In genomic region chr6:148857817-148858390, GRCh38 we compare ENCODE assay signal across 15 cellular contexts.
DNase-seq lines count a peak whose midpoint lies in the region; ATAC-seq and TF ChIP-seq lines count a peak whose summit lies in the region.
"Had no signal": no experiment of that assay in that cellular context is flagged by ENCODE, and none has a peak within 500 bp of the region (broad histone marks: within the 10 kb centered on the region; RNA-seq: fewer than 3 reads in every experiment).

No MANE protein-coding gene starts in this region.

- no peak overlapping the region for H3K4me3 Mint-ChIP-seq in stimulated activated memory B cell treated with anti-CD40 and anti-IgM and Interleukin-4, amounts not matched to agents 10 μg/mL and 1 μg/mL and 100 μg/mL, for 72 hours
- H3K4me3 Mint-ChIP-seq: endodermal cell had no signal

- ATAC-seq in RWPE2 (ENCODE audit: low read depth) (peak; percentile 74), HG03039 (IDR thresholded peaks at IDR 0.05; ENCODE audit: unreplicated experiment) (no peak)
- ATAC-seq in stimulated activated memory B cell treated with anti-CD40 and anti-IgM and Interleukin-4, amounts not matched to agents 10 μg/mL and 1 μg/mL and 100 μg/mL, for 72 hours, result no peak
- ATAC-seq: SK-N-SH treated with all-trans-retinoic acid at 6 μM for 48 hours had no signal

- peak; percentile 27 for DNase-seq in GM04504 (ENCODE audit: low read depth)
- no peak for DNase-seq in RWPE2 (ENCODE audit: low spot score)
- peak; percentile 96 for DNase-seq in fibroblast of villous mesenchyme (ENCODE audit: low read depth)
- DNase-seq in cerebellar cortex (ENCODE audit: low spot score), result no peak
- DNase-seq in GF-D8 (lab: John Stamatoyannopoulos, UW), result no peak
- DNase-seq: activated gamma-delta T cell treated with Interleukin-2 at 50 U/mL for 16 hours; Caco-2; endodermal cell; left ventricle myocardium inferior; stimulated activated naive CD4-positive, alpha-beta T cell treated with Interleukin-2 at 50 U/mL for 16 hours had no signal

- H3K4me1 Mint-ChIP-seq in stimulated activated memory B cell treated with anti-CD40 and anti-IgM and Interleukin-4, amounts not matched to agents 10 μg/mL and 1 μg/mL and 100 μg/mL, for 72 hours, result peaks cover 82% of the 10 kb centered on the region

- H3K4me3 ChIP-seq in RWPE2 (ENCODE audit: severe bottlenecking), result no peak overlapping the region
- no peak overlapping the region for H3K4me3 ChIP-seq in fibroblast of villous mesenchyme (ENCODE audit: low read depth, low read length)
- H3K4me3 ChIP-seq: HAP-1, left ventricle myocardium inferior, right atrium auricular region had no signal

- peaks cover 5% of the 10 kb centered on the region for H3K9me3 Mint-ChIP-seq in stimulated activated memory B cell treated with anti-CD40 and anti-IgM and Interleukin-4, amounts not matched to agents 10 μg/mL and 1 μg/mL and 100 μg/mL, for 72 hours

- TF ChIP-seq CTCF in RWPE2 (IDR thresholded peaks at IDR 0.05; ENCODE audit: poor library complexity, severe bottlenecking) (no peak), fibroblast of villous mesenchyme (IDR thresholded peaks at IDR 0.05; ENCODE audit: insufficient read depth, low read depth, low read length) (no peak)

- peaks cover 3% of the 10 kb centered on the region for H3K9me3 ChIP-seq in RWPE2 (ENCODE audit: severe bottlenecking)
- H3K9me3 ChIP-seq: Caco-2, HAP-1, left ventricle myocardium inferior, right atrium auricular region had no signal

- H3K36me3 ChIP-seq in RWPE2 (ENCODE audit: low read depth), result no peaks in the 10 kb centered on the region
- H3K36me3 ChIP-seq: HAP-1, left ventricle myocardium inferior, right atrium auricular region had no signal

- no peaks in the 10 kb centered on the region for H3K27me3 Mint-ChIP-seq in stimulated activated memory B cell treated with anti-CD40 and anti-IgM and Interleukin-4, amounts not matched to agents 10 μg/mL and 1 μg/mL and 100 μg/mL, for 72 hours

- peak overlapping the region; percentile 41 for H3K27ac Mint-ChIP-seq in stimulated activated memory B cell treated with anti-CD40 and anti-IgM and Interleukin-4, amounts not matched to agents 10 μg/mL and 1 μg/mL and 100 μg/mL, for 72 hours
- H3K27ac Mint-ChIP-seq: endodermal cell had no signal

- H3K4me1 ChIP-seq in RWPE2 (ENCODE audit: insufficient read depth, poor library complexity, severe bottlenecking), result peaks cover 30% of the 10 kb centered on the region
- H3K4me1 ChIP-seq: Caco-2, HAP-1, left ventricle myocardium inferior, right atrium auricular region had no signal

- H3K36me3 Mint-ChIP-seq in stimulated activated memory B cell treated with anti-CD40 and anti-IgM and Interleukin-4, amounts not matched to agents 10 μg/mL and 1 μg/mL and 100 μg/mL, for 72 hours, result peaks cover 6% of the 10 kb centered on the region

- H3K27me3 ChIP-seq in RWPE2 (ENCODE audit: insufficient read depth, poor library complexity, severe bottlenecking), result no peaks in the 10 kb centered on the region
- H3K27me3 ChIP-seq: right atrium auricular region had no signal

- H3K27ac ChIP-seq in RWPE2 (ENCODE audit: poor library complexity, severe bottlenecking), result peak overlapping the region; percentile 37
- H3K27ac ChIP-seq: left ventricle myocardium inferior, right atrium auricular region had no signal

Comparison
In these comparisons a context has a peak if more than half of its experiments do, and no peak if none do; other contexts are left out.
1. DNase-seq: peak in GM04504 (single experiment) and fibroblast of villous mesenchyme (single experiment); none in RWPE2 (single experiment), cerebellar cortex (single experiment) and GF-D8 (single experiment).